In the genomic region with DNA sequence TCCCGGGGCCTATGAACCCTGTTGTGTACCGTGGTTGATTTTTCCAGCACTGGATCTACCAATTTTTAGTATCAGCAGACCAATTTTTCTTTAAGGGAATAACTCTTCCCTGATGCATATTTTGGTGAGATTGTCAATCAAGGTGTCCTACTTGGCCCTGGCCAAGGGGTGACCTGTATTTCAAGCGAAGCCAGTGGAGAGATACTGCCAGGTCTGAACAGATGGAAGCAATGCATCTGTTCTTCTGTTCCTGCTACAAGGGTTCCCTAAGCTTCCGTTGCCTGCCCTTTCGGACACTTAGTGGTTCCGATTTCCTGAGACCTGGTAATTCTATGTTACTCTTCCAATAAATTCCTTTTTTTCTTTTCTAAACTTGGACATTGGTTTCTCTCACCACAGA, we compare ENCODE assay signal across 24 cellular contexts. TPM values are rescaled to one million over a fixed set of nuclear protein-coding genes. Genes with fewer than 3 reads are reported as not detected.
DNase-seq lines count a peak whose midpoint lies in the region; ATAC-seq lines count a peak whose summit lies in the region.
"Had no signal": no experiment of that assay in that cellular context is flagged by ENCODE, and none has a peak within 500 bp of the region (broad histone marks: within the 10 kb centered on the region; RNA-seq: fewer than 3 reads in every experiment).

No MANE protein-coding gene starts in this region.

- H3K27ac Mint-ChIP-seq in activated CD4-positive, alpha-beta memory T cell treated with anti-CD3 and anti-CD28 coated beads, Interleukin-2, amount 10 ng/mL, durations not matched to agents 7 days and 5 days: peak overlapping the region; percentile 89
- H3K27ac Mint-ChIP-seq in activated CD4-positive, alpha-beta memory T cell treated with anti-CD3 and anti-CD28 coated beads for 36 hours: no peak overlapping the region
- peak overlapping the region in 7 of 8 donors; percentile 30 to 97 (median 56) for H3K27ac Mint-ChIP-seq in CD8-positive, alpha-beta memory T cell
- peak overlapping the region; percentile 69 for H3K27ac Mint-ChIP-seq in central memory CD8-positive, alpha-beta T cell (ENCODE audit: low read depth)
- H3K27ac Mint-ChIP-seq in stimulated activated effector memory CD8-positive, alpha-beta T cell treated with anti-CD3 and anti-CD28 coated beads, Interleukin-12 subunit alpha, Interleukin-12 subunit beta, amount 100 ng/mL, for 72 hours: peak overlapping the region; percentile 54
- H3K27ac Mint-ChIP-seq: activated naive CD8-positive, alpha-beta T cell; HFFc6 had no signal

- intact Hi-C loops in activated CD4-positive, alpha-beta memory T cell treated with anti-CD3 and anti-CD28 coated beads for 36 hours (cut with micrococcal nuclease): no loop called here

- H3K27me3 ChIP-seq in CD8-positive, alpha-beta memory T cell (ENCODE audit: insufficient read depth, low read length, poor library complexity, severe bottlenecking): no peaks in the 10 kb centered on the region
- H3K27me3 ChIP-seq: ascending aorta, cardiac muscle cell, SJCRH30 had no signal

- peaks cover 90% of the 10 kb centered on the region for H3K4me1 Mint-ChIP-seq in activated CD4-positive, alpha-beta memory T cell treated with anti-CD3 and anti-CD28 coated beads, Interleukin-2, amount 10 ng/mL, durations not matched to agents 7 days and 5 days
- peaks cover 76% of the 10 kb centered on the region for H3K4me1 Mint-ChIP-seq in activated CD4-positive, alpha-beta memory T cell treated with anti-CD3 and anti-CD28 coated beads for 36 hours (ENCODE audit: low read depth)
- peaks cover 43 to 55% (median 53%) of the 10 kb centered on the region in 3 donors for H3K4me1 Mint-ChIP-seq in CD8-positive, alpha-beta memory T cell
- H3K4me1 Mint-ChIP-seq in central memory CD8-positive, alpha-beta T cell: peaks cover 27% of the 10 kb centered on the region
- peaks cover 69% of the 10 kb centered on the region for H3K4me1 Mint-ChIP-seq in stimulated activated effector memory CD8-positive, alpha-beta T cell treated with anti-CD3 and anti-CD28 coated beads, Interleukin-12 subunit alpha, Interleukin-12 subunit beta, amount 100 ng/mL, for 72 hours

- H3K36me3 Mint-ChIP-seq in activated CD4-positive, alpha-beta memory T cell treated with anti-CD3 and anti-CD28 coated beads, Interleukin-2, amount 10 ng/mL, durations not matched to agents 7 days and 5 days (ENCODE audit: low read depth): peaks cover 72% of the 10 kb centered on the region
- peaks cover 31% of the 10 kb centered on the region for H3K36me3 Mint-ChIP-seq in activated CD4-positive, alpha-beta memory T cell treated with anti-CD3 and anti-CD28 coated beads for 36 hours
- H3K36me3 Mint-ChIP-seq in CD8-positive, alpha-beta memory T cell: peaks cover 5 to 15% (median 11%) of the 10 kb centered on the region in 3 donors
- H3K36me3 Mint-ChIP-seq in central memory CD8-positive, alpha-beta T cell (ENCODE audit: insufficient read depth): peaks cover 8% of the 10 kb centered on the region
- H3K36me3 Mint-ChIP-seq in stimulated activated effector memory CD8-positive, alpha-beta T cell treated with anti-CD3 and anti-CD28 coated beads, Interleukin-12 subunit alpha, Interleukin-12 subunit beta, amount 100 ng/mL, for 72 hours: peaks cover 76% of the 10 kb centered on the region

- peaks cover 43% of the 10 kb centered on the region for H3K4me1 ChIP-seq in CD8-positive, alpha-beta memory T cell (ENCODE audit: insufficient read depth, low read length)
- H3K4me1 ChIP-seq: prostate gland, SJCRH30 had no signal

- CTCF ChIA-PET in activated CD4-positive, alpha-beta memory T cell treated with anti-CD3 and anti-CD28 coated beads, Interleukin-2, amount 10 ng/mL, durations not matched to agents 7 days and 5 days (lab: Charles Lee): no interaction called here
- CTCF ChIA-PET in activated CD4-positive, alpha-beta memory T cell treated with anti-CD3 and anti-CD28 coated beads for 36 hours (lab: Charles Lee): interaction anchor here (1.2 kb wide), 1 partner anchor 205 kb away, joined by 3 read pairs; no protein-coding TSS in a partner anchor
- CTCF ChIA-PET in CD8-positive, alpha-beta memory T cell (lab: Charles Lee): no interaction called here

- DNase-seq in activated CD4-positive, alpha-beta memory T cell treated with anti-CD3 and anti-CD28 coated beads, Interleukin-2, amount 10 ng/mL, durations not matched to agents 7 days and 5 days: no peak
- no peak for DNase-seq in activated CD4-positive, alpha-beta memory T cell treated with anti-CD3 and anti-CD28 coated beads for 36 hours
- no peak for DNase-seq in CD8-positive, alpha-beta memory T cell
- no peak for DNase-seq in central memory CD8-positive, alpha-beta T cell (ENCODE audit: low spot score in 2 of 2)
- no peak for DNase-seq in stimulated activated effector memory CD8-positive, alpha-beta T cell treated with anti-CD3 and anti-CD28 coated beads, Interleukin-12 subunit alpha, Interleukin-12 subunit beta, amount 100 ng/mL, for 72 hours (ENCODE audit: low spot score in 2 of 2)
- DNase-seq: activated CD4-positive, alpha-beta T cell treated with anti-CD3 and anti-CD28 coated beads for 1 hour; COR-L47; DMS79; GOT3; HFFc6; hippocampal formation; KBM-7; left cardiac atrium; NCI-H1105; NCI-H1930; SJCRH30 had no signal

- H3K27me3 Mint-ChIP-seq in activated CD4-positive, alpha-beta memory T cell treated with anti-CD3 and anti-CD28 coated beads, Interleukin-2, amount 10 ng/mL, durations not matched to agents 7 days and 5 days: no peaks in the 10 kb centered on the region
- H3K27me3 Mint-ChIP-seq in activated CD4-positive, alpha-beta memory T cell treated with anti-CD3 and anti-CD28 coated beads for 36 hours: no peaks in the 10 kb centered on the region
- no peaks in the 10 kb centered on the region for H3K27me3 Mint-ChIP-seq in CD8-positive, alpha-beta memory T cell
- no peaks in the 10 kb centered on the region for H3K27me3 Mint-ChIP-seq in central memory CD8-positive, alpha-beta T cell
- H3K27me3 Mint-ChIP-seq: activated naive CD8-positive, alpha-beta T cell; stimulated activated naive CD8-positive, alpha-beta T cell treated with anti-CD3 and anti-CD28 coated beads, Interleukin-15, Interleukin-2, amounts not matched to agents 100 ng/mL and 50 ng/mL, for 24 hours had no signal

- no peaks in the 10 kb centered on the region for H3K36me3 ChIP-seq in CD8-positive, alpha-beta memory T cell (ENCODE audit: insufficient read depth, low read length)
- H3K36me3 ChIP-seq: prostate gland had no signal

- no peak for ATAC-seq in central memory CD8-positive, alpha-beta T cell (replicated peaks; ENCODE audit: extremely low read depth, poor library complexity, severe bottlenecking)
- no peak for ATAC-seq in stimulated activated effector memory CD8-positive, alpha-beta T cell treated with anti-CD3 and anti-CD28 coated beads, Interleukin-12 subunit alpha, Interleukin-12 subunit beta, amount 100 ng/mL, for 72 hours
- ATAC-seq in GM21423 (IDR thresholded peaks at IDR 0.05; ENCODE audit: unreplicated experiment): no peak
- no peak for ATAC-seq in GM21825 (IDR thresholded peaks at IDR 0.05; ENCODE audit: unreplicated experiment)
- no peak for ATAC-seq in esophagus mucosa
- ATAC-seq: left cardiac atrium had no signal

- no peak overlapping the region for H3K4me3 Mint-ChIP-seq in activated CD4-positive, alpha-beta memory T cell treated with anti-CD3 and anti-CD28 coated beads, Interleukin-2, amount 10 ng/mL, durations not matched to agents 7 days and 5 days
- no peak overlapping the region for H3K4me3 Mint-ChIP-seq in activated CD4-positive, alpha-beta memory T cell treated with anti-CD3 and anti-CD28 coated beads for 36 hours
- H3K4me3 Mint-ChIP-seq in CD8-positive, alpha-beta memory T cell: peak overlapping the region in 1 of 7 donors; percentile 20
- H3K4me3 Mint-ChIP-seq in central memory CD8-positive, alpha-beta T cell: peak overlapping the region; percentile 9
- no peak overlapping the region for H3K4me3 Mint-ChIP-seq in stimulated activated effector memory CD8-positive, alpha-beta T cell treated with anti-CD3 and anti-CD28 coated beads, Interleukin-12 subunit alpha, Interleukin-12 subunit beta, amount 100 ng/mL, for 72 hours
- H3K4me3 Mint-ChIP-seq: activated naive CD8-positive, alpha-beta T cell; HFFc6; stimulated activated naive CD8-positive, alpha-beta T cell treated with anti-CD3 and anti-CD28 coated beads, Interleukin-15, Interleukin-2, amounts not matched to agents 100 ng/mL and 50 ng/mL, for 24 hours had no signal

- H3K27ac ChIP-seq in CD8-positive, alpha-beta memory T cell (ENCODE audit: low read depth, low read length): no peak overlapping the region
- H3K27ac ChIP-seq: ascending aorta, cardiac muscle cell, prostate gland, SJCRH30 had no signal

- no peak overlapping the region for H3K4me3 ChIP-seq in CD8-positive, alpha-beta memory T cell (ENCODE audit: low read length)
- H3K4me3 ChIP-seq: ascending aorta, cardiac muscle cell, prostate gland, SJCRH30 had no signal

- H3K9me3 Mint-ChIP-seq in activated CD4-positive, alpha-beta memory T cell treated with anti-CD3 and anti-CD28 coated beads, Interleukin-2, amount 10 ng/mL, durations not matched to agents 7 days and 5 days: no peaks in the 10 kb centered on the region
- H3K9me3 Mint-ChIP-seq in activated CD4-positive, alpha-beta memory T cell treated with anti-CD3 and anti-CD28 coated beads for 36 hours: peaks cover 4% of the 10 kb centered on the region
- no peaks in the 10 kb centered on the region for H3K9me3 Mint-ChIP-seq in CD8-positive, alpha-beta memory T cell
- H3K9me3 Mint-ChIP-seq in central memory CD8-positive, alpha-beta T cell: no peaks in the 10 kb centered on the region
- no peaks in the 10 kb centered on the region for H3K9me3 Mint-ChIP-seq in stimulated activated effector memory CD8-positive, alpha-beta T cell treated with anti-CD3 and anti-CD28 coated beads, Interleukin-12 subunit alpha, Interleukin-12 subunit beta, amount 100 ng/mL, for 72 hours
- H3K9me3 Mint-ChIP-seq: HFFc6; stimulated activated naive CD8-positive, alpha-beta T cell treated with anti-CD3 and anti-CD28 coated beads, Interleukin-15, Interleukin-2, amounts not matched to agents 100 ng/mL and 50 ng/mL, for 24 hours had no signal

- no peaks in the 10 kb centered on the region for H3K9me3 ChIP-seq in CD8-positive, alpha-beta memory T cell (ENCODE audit: low read length)
- H3K9me3 ChIP-seq: ascending aorta, prostate gland, SJCRH30 had no signal

- POLR2A ChIA-PET in activated CD4-positive, alpha-beta memory T cell treated with anti-CD3 and anti-CD28 coated beads, Interleukin-2, amount 10 ng/mL, durations not matched to agents 7 days and 5 days (lab: Charles Lee): no interaction called here
- POLR2A ChIA-PET in activated CD4-positive, alpha-beta memory T cell treated with anti-CD3 and anti-CD28 coated beads for 36 hours (lab: Charles Lee): no interaction called here
- POLR2A ChIA-PET in CD8-positive, alpha-beta memory T cell (lab: Charles Lee): no interaction called here

RNA-seq across cellular contexts. Expression of gene ADAM19, which starts 37.3 kb away (rescaled TPM):
- 100 to 1,000 TPM; 309 to 313 TPM for total RNA-seq in activated CD4-positive, alpha-beta memory T cell treated with anti-CD3 and anti-CD28 coated beads, Interleukin-2, amount 10 ng/mL, durations not matched to agents 7 days and 5 days
- 100 to 1,000 TPM; 107 to 111 TPM for total RNA-seq in activated CD4-positive, alpha-beta memory T cell treated with anti-CD3 and anti-CD28 coated beads for 36 hours
- 10 to 100 TPM; 26.5 to 26.8 TPM for total RNA-seq in CD8-positive, alpha-beta memory T cell
- 4.1 TPM for polyA plus RNA-seq in CD8-positive, alpha-beta memory T cell
- total RNA-seq in esophagus mucosa: 2.2 TPM
